8 cellular contexts compared by ENCODE assay signal in genomic region chr1:5975133-5975880, GRCh38. TPM values are rescaled to one million over a fixed set of nuclear protein-coding genes. Genes with fewer than 3 reads are reported as not detected.
DNase-seq lines count a peak whose midpoint lies in the region; ATAC-seq, FAIRE-seq and TF ChIP-seq lines count a peak whose summit lies in the region.

No MANE protein-coding gene starts in this region.

- peak; percentile 64 for DNase-seq in Daoy (ENCODE audit: low read depth)
- DNase-seq in T-helper 1 cell: peak in 3 of 5 donors; percentile 32 to 52 (median 32)
- peak; percentile 33 for DNase-seq in bronchial epithelial cell (ENCODE audit: low read depth)
- DNase-seq in keratinocyte (ENCODE audit: low read depth, low spot score): no peak
- DNase-seq in stimulated activated CD4-positive, alpha-beta T cell treated with anti-CD3 and anti-CD28 coated beads, Interleukin-4, amount 100 ng/mL, for 1 hour: peak; percentile 50

- dilution Hi-C loops in keratinocyte (cut with MboI; ENCODE audit: extremely low pct_ligation_motif_present, low sequenced_read_pairs): no loop called here

- FAIRE-seq in bronchial epithelial cell (lab: Jason Lieb, UNC): peak; percentile 28
- peak; percentile 5 for FAIRE-seq in keratinocyte (lab: Jason Lieb, UNC)

- H2AFZ ChIP-seq in KMS-11 (ENCODE audit: low read depth) (no peak overlapping the region), keratinocyte (ENCODE audit: control insufficient read depth, low read length) (no peak overlapping the region)

- ATAC-seq in HG02973 (IDR thresholded peaks at IDR 0.05; ENCODE audit: unreplicated experiment) (no peak), GM21786 (IDR thresholded peaks at IDR 0.05; ENCODE audit: unreplicated experiment) (no peak)

- H3K27ac ChIP-seq in KMS-11: no peak overlapping the region
- H3K27ac ChIP-seq in keratinocyte (ENCODE audit: control insufficient read depth, insufficient read depth, low read length): no peak overlapping the region

- H3K9me1 ChIP-seq in keratinocyte (ENCODE audit: control insufficient read depth, extremely low read depth, insufficient read depth, low read length): no peaks in the 10 kb centered on the region

- H3K9ac ChIP-seq in KMS-11 (no peak overlapping the region), keratinocyte (ENCODE audit: control insufficient read depth, extremely low read depth, insufficient read depth, low read length) (no peak overlapping the region)

- H3K36me3 ChIP-seq in KMS-11 (ENCODE audit: insufficient read depth) (no peaks in the 10 kb centered on the region), bronchial epithelial cell (ENCODE audit: control insufficient read depth, insufficient read depth, low read length) (peaks cover 3% of the 10 kb centered on the region), keratinocyte (ENCODE audit: control insufficient read depth in 2 of 2, extremely low read depth in 1 of 2, insufficient read depth in 2 of 2, low read length in 2 of 2) (peaks cover 6 to 7% of the 10 kb centered on the region in 2 experiments)

- no peaks in the 10 kb centered on the region for H3K9me3 ChIP-seq in keratinocyte (ENCODE audit: control insufficient read depth, low read depth, low read length)

- H3K27me3 ChIP-seq in KMS-11 (ENCODE audit: insufficient read depth, low read depth) (no peaks in the 10 kb centered on the region), bronchial epithelial cell (ENCODE audit: control insufficient read depth, insufficient read depth, low read length) (no peaks in the 10 kb centered on the region), keratinocyte (ENCODE audit: control insufficient read depth, extremely low read depth, insufficient read depth, low read length) (no peaks in the 10 kb centered on the region)

- H3K4me2 ChIP-seq in KMS-11 (no peak overlapping the region), keratinocyte (ENCODE audit: control insufficient read depth, extremely low read depth, insufficient read depth, low read depth, low read length) (no peak overlapping the region)

- H3K4me1 ChIP-seq in KMS-11 (ENCODE audit: low read depth, poor library complexity, severe bottlenecking): no peaks in the 10 kb centered on the region
- H3K4me1 ChIP-seq in keratinocyte (ENCODE audit: control insufficient read depth, extremely low read depth, insufficient read depth, low read length): no peaks in the 10 kb centered on the region

- H4K20me1 ChIP-seq in KMS-11 (ENCODE audit: insufficient read depth) (no peaks in the 10 kb centered on the region), keratinocyte (ENCODE audit: control insufficient read depth, extremely low read depth, insufficient read depth, low read length) (peaks cover 2% of the 10 kb centered on the region)

- peak; percentile 74 for TF ChIP-seq CTCF in KMS-11 (conservative IDR thresholded peaks at IDR 0.05; ENCODE audit: low read depth, low read length)
- peak; percentile 79 for TF ChIP-seq CTCF in bronchial epithelial cell (IDR thresholded peaks at IDR 0.05; ENCODE audit: insufficient read depth, low read length, severe bottlenecking)
- peak; percentile 79 to 92 (median 80) for TF ChIP-seq CTCF in keratinocyte (optimal IDR thresholded peaks at IDR 0.05 in 1 of 3, IDR thresholded peaks at IDR 0.05 in 1 of 3, conservative IDR thresholded peaks at IDR 0.05 in 1 of 3; ENCODE audit: extremely low read depth in 1 of 3, insufficient read depth in 2 of 3, low read length in 3 of 3)

- H3K4me3 ChIP-seq in KMS-11 (IDR thresholded peaks at IDR 0.05; ENCODE audit: insufficient read depth, low read depth, low read length) (no peak overlapping the region), bronchial epithelial cell (ENCODE audit: low read depth, low read length) (no peak overlapping the region), keratinocyte (ENCODE audit: control insufficient read depth in 2 of 3, extremely low read depth in 1 of 3, insufficient read depth in 2 of 3, low read depth in 1 of 3, low read length in 3 of 3) (no peak overlapping the region)

- H3K79me2 ChIP-seq in KMS-11 (ENCODE audit: insufficient read depth, low read depth) (no peaks in the 10 kb centered on the region), keratinocyte (ENCODE audit: control insufficient read depth, insufficient read depth, low read length) (no peaks in the 10 kb centered on the region)

RNA-seq across cellular contexts. Expression of gene NPHP4, which starts 16.9 kb away (rescaled TPM):
- 3.9 and 5.3 TPM in 2 replicates for total RNA-seq in Daoy (2014; rRNA removed; shearing (Covaris generic))
- total RNA-seq in bronchial epithelial cell: 3.2 and 6.8 TPM in 2 replicates
- polyA plus RNA-seq in keratinocyte: 3.6 to 5.1 TPM (median 3.7 TPM) in 3 replicates
- 2.3 TPM for polyA plus RNA-seq in keratinocyte (2011; ENCODE audit: low read depth)
- polyA plus RNA-seq in keratinocyte (2011; cell fraction: cytosol; rRNA removed): 2.5 and 4.5 TPM in 2 replicates
- 17.6 and 24.5 TPM in 2 replicates for polyA plus RNA-seq in keratinocyte (2011; cell fraction: nucleus; rRNA removed)
- polyA plus RNA-seq in keratinocyte (2012; ENCODE audit: low replicate concordance): 4.2 and 6.9 TPM in 2 replicates
- 8.9 to 11.9 TPM (median 9.2 TPM) in 3 replicates for polyA minus RNA-seq in keratinocyte
- 7.3 TPM for polyA minus RNA-seq in keratinocyte (2011; cell fraction: cytosol; rRNA and poly(A)+ RNA removed)
- polyA minus RNA-seq in keratinocyte (2011; cell fraction: nucleus; rRNA and poly(A)+ RNA removed): 14.9 and 21.6 TPM in 2 replicates
